ENCODE assay signal across 14 cellular contexts in the genomic region with DNA sequence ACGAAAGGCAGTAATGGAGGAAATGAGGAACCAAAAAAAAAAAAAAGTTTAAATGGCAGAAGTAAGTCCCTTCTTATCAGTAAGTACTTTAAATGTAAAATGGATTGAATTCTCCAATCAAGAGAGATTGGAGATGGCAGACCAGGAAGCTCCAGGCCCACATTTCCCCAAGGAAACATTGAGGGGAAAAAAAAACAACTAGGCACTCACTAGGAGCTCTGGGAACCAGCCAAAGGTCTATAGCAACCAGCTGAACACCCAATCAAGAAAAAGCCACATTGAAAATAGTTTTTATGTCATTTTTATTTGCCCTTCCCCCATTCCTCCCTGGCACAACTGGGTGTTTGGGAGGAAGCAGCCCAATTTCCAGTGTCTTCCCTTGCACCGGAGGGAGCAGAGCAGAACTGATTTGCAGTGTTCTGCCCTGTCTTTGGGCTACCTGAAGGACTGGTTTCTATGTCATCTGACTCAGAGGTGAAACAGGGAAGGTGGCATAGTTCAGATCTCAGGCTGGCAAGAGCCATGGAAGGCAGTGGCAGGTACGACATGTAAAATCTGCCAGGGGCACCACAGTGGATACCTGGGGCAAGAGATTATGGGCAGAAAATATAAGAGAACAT.
DNase-seq lines count a peak whose midpoint lies in the region; ATAC-seq and TF ChIP-seq lines count a peak whose summit lies in the region.
"Had no signal": no experiment of that assay in that cellular context is flagged by ENCODE, and none has a peak within 500 bp of the region (broad histone marks: within the 10 kb centered on the region; RNA-seq: fewer than 3 reads in every experiment).

No MANE protein-coding gene starts in this region.

- H3K4me3 ChIP-seq in uterus: no peak overlapping the region

- peak overlapping the region; percentile 9 to 67 for H3K27ac ChIP-seq in uterus

- peaks cover 13% of the 10 kb centered on the region for H3K36me3 Mint-ChIP-seq in central memory CD8-positive, alpha-beta T cell (ENCODE audit: insufficient read depth)
- peaks cover 49% of the 10 kb centered on the region for H3K36me3 Mint-ChIP-seq in mesothelial cell of epicardium

- no peaks in the 10 kb centered on the region for H3K4me1 ChIP-seq in uterus

- no peak for ATAC-seq in stimulated activated naive CD8-positive, alpha-beta T cell treated with anti-CD3 and anti-CD28 coated beads, Interleukin-15, amount 100 ng/mL, for 72 hours
- no peak for ATAC-seq in stimulated activated naive CD8-positive, alpha-beta T cell treated with anti-CD3 and anti-CD28 coated beads, Interleukin-15, Interleukin-2, amounts not matched to agents 100 U/mL and 50 U/mL, for 24 hours
- ATAC-seq in central memory CD8-positive, alpha-beta T cell (replicated peaks; ENCODE audit: extremely low read depth, poor library complexity, severe bottlenecking): no peak
- no peak for ATAC-seq in GM18867 (IDR thresholded peaks at IDR 0.05; ENCODE audit: unreplicated experiment)
- ATAC-seq: HCT116 had no signal

- intact Hi-C loops in uterus (cut with DNase I; ENCODE audit: low total_unique reads): no loop called here

- no peaks in the 10 kb centered on the region for H3K9me3 Mint-ChIP-seq in stimulated activated naive CD8-positive, alpha-beta T cell treated with anti-CD3 and anti-CD28 coated beads, Interleukin-15, amount 100 ng/mL, for 72 hours
- H3K9me3 Mint-ChIP-seq in central memory CD8-positive, alpha-beta T cell: no peaks in the 10 kb centered on the region
- H3K9me3 Mint-ChIP-seq in mesothelial cell of epicardium: peaks cover 8% of the 10 kb centered on the region
- H3K9me3 Mint-ChIP-seq: activated naive CD8-positive, alpha-beta T cell treated with anti-CD3 and anti-CD28 coated beads, Interleukin-2, amount 10 ng/mL, durations not matched to agents 7 days and 5 days; T-helper 2 cell treated with Interferon-gamma antibody and Interleukin-4, amounts not matched to agents 5 μg/mL and 100 μg/mL, for 36 hours had no signal

- peak overlapping the region; percentile 64 to 74 for H3K27ac Mint-ChIP-seq in stimulated activated naive CD8-positive, alpha-beta T cell treated with anti-CD3 and anti-CD28 coated beads, Interleukin-15, amount 100 ng/mL, for 72 hours
- H3K27ac Mint-ChIP-seq in central memory CD8-positive, alpha-beta T cell (ENCODE audit: low read depth): peak overlapping the region; percentile 24
- peak overlapping the region; percentile 23 for H3K27ac Mint-ChIP-seq in mesothelial cell of epicardium
- H3K27ac Mint-ChIP-seq: activated naive CD8-positive, alpha-beta T cell treated with anti-CD3 and anti-CD28 coated beads, Interleukin-2, amount 10 ng/mL, durations not matched to agents 7 days and 5 days; T-helper 2 cell treated with Interferon-gamma antibody and Interleukin-4, amounts not matched to agents 5 μg/mL and 100 μg/mL, for 36 hours had no signal

- no peaks in the 10 kb centered on the region for H3K36me3 ChIP-seq in uterus

- no peak overlapping the region for H3K4me3 Mint-ChIP-seq in stimulated activated naive CD8-positive, alpha-beta T cell treated with anti-CD3 and anti-CD28 coated beads, Interleukin-15, amount 100 ng/mL, for 72 hours
- no peak overlapping the region for H3K4me3 Mint-ChIP-seq in central memory CD8-positive, alpha-beta T cell
- H3K4me3 Mint-ChIP-seq in mesothelial cell of epicardium: no peak overlapping the region
- H3K4me3 Mint-ChIP-seq: activated naive CD8-positive, alpha-beta T cell treated with anti-CD3 and anti-CD28 coated beads, Interleukin-2, amount 10 ng/mL, durations not matched to agents 7 days and 5 days; T-helper 2 cell treated with Interferon-gamma antibody and Interleukin-4, amounts not matched to agents 5 μg/mL and 100 μg/mL, for 36 hours had no signal

- TF ChIP-seq POLR2A in uterus (IDR thresholded peaks at IDR 0.05): no peak

- no peak for DNase-seq in stimulated activated naive CD8-positive, alpha-beta T cell treated with anti-CD3 and anti-CD28 coated beads, Interleukin-15, amount 100 ng/mL, for 72 hours
- no peak for DNase-seq in stimulated activated naive CD8-positive, alpha-beta T cell treated with anti-CD3 and anti-CD28 coated beads, Interleukin-15, Interleukin-2, amounts not matched to agents 100 U/mL and 50 U/mL, for 24 hours
- no peak for DNase-seq in central memory CD8-positive, alpha-beta T cell (ENCODE audit: low spot score in 2 of 2)
- DNase-seq in mesothelial cell of epicardium (ENCODE audit: low spot score in 2 of 2, unreplicated experiment in 2 of 2) (no peak), uterus (no peak), pons (ENCODE audit: low spot score) (no peak), Ammon's horn (ENCODE audit: low spot score) (no peak)
- DNase-seq: activated CD8-positive, alpha-beta memory T cell treated with anti-CD3 and anti-CD28 coated beads for 24 hours; activated naive CD8-positive, alpha-beta T cell treated with anti-CD3 and anti-CD28 coated beads, Interleukin-2, amount 10 ng/mL, durations not matched to agents 7 days and 5 days; NCI-H2227 treated with DMSO at 0.1 percent for 48 hours; occipital lobe had no signal

- H3K27me3 ChIP-seq in uterus: no peaks in the 10 kb centered on the region

- TF ChIP-seq CTCF in mesothelial cell of epicardium (IDR thresholded peaks at IDR 0.05; ENCODE audit: unreplicated experiment) (no peak), uterus (IDR thresholded peaks at IDR 0.05) (no peak)

- no peaks in the 10 kb centered on the region for H3K27me3 Mint-ChIP-seq in stimulated activated naive CD8-positive, alpha-beta T cell treated with anti-CD3 and anti-CD28 coated beads, Interleukin-15, amount 100 ng/mL, for 72 hours
- H3K27me3 Mint-ChIP-seq in central memory CD8-positive, alpha-beta T cell: no peaks in the 10 kb centered on the region
- no peaks in the 10 kb centered on the region for H3K27me3 Mint-ChIP-seq in mesothelial cell of epicardium (ENCODE audit: low read depth)
- H3K27me3 Mint-ChIP-seq: activated naive CD8-positive, alpha-beta T cell treated with anti-CD3 and anti-CD28 coated beads, Interleukin-2, amount 10 ng/mL, durations not matched to agents 7 days and 5 days had no signal

- no peaks in the 10 kb centered on the region for H3K9me3 ChIP-seq in uterus

- peaks cover 2% of the 10 kb centered on the region for H3K4me1 Mint-ChIP-seq in stimulated activated naive CD8-positive, alpha-beta T cell treated with anti-CD3 and anti-CD28 coated beads, Interleukin-15, amount 100 ng/mL, for 72 hours
- no peaks in the 10 kb centered on the region for H3K4me1 Mint-ChIP-seq in central memory CD8-positive, alpha-beta T cell
- H3K4me1 Mint-ChIP-seq in mesothelial cell of epicardium: peaks cover 8% of the 10 kb centered on the region
- H3K4me1 Mint-ChIP-seq: activated naive CD8-positive, alpha-beta T cell treated with anti-CD3 and anti-CD28 coated beads, Interleukin-2, amount 10 ng/mL, durations not matched to agents 7 days and 5 days had no signal
